Comparison of ENCODE assay signal across 16 cellular contexts in genomic region chr10:14328881-14329280, GRCh38. TPM values are rescaled to one million over a fixed set of nuclear protein-coding genes. Genes with fewer than 3 reads are reported as not detected.
A peak's percentile ranks its signal among the peaks of the same experiment; 100 is the strongest.
DNase-seq lines count a peak whose midpoint lies in the region; ATAC-seq and TF ChIP-seq lines count a peak whose summit lies in the region.
"Had no signal": no experiment of that assay in that cellular context is flagged by ENCODE, and none has a peak within 500 bp of the region (broad histone marks: within the 10 kb centered on the region; RNA-seq: fewer than 3 reads in every experiment).

No MANE protein-coding gene starts in this region.

- no peak overlapping the region for H3K27ac ChIP-seq in GM23338 (ENCODE audit: low read depth)
- no peak overlapping the region for H3K27ac ChIP-seq in H9 (ENCODE audit: insufficient read length, low read depth, low read length)
- no peak overlapping the region for H3K27ac ChIP-seq in endodermal cell (ENCODE audit: low read depth, low read length)
- H3K27ac ChIP-seq: BLaER1 treated with 17β-estradiol and CSF1 and Interleukin-3, amounts not matched to agents 10 nM and 100 nM had no signal

- H3K4me1 ChIP-seq in GM23338 (ENCODE audit: insufficient read depth) (peaks cover 29% of the 10 kb centered on the region), H9 (ENCODE audit: insufficient read depth, low read length) (peaks cover 11% of the 10 kb centered on the region; the same call in 1 of the 2 replicates), endodermal cell (ENCODE audit: control insufficient read depth, insufficient read depth, low read length) (no peaks in the 10 kb centered on the region)
- H3K4me1 ChIP-seq: BLaER1 treated with 17β-estradiol and CSF1 and Interleukin-3, amounts not matched to agents 10 nM and 100 nM had no signal

- H2BK20ac ChIP-seq in H9 (ENCODE audit: low read depth, low read length, poor library complexity, severe bottlenecking) = no peak overlapping the region

- H3K4me1 Mint-ChIP-seq in GM23338 (peaks cover 43% of the 10 kb centered on the region), H9 (peaks cover 37 to 39% of the 10 kb centered on the region in 2 experiments), endodermal cell (peaks cover 12% of the 10 kb centered on the region)
- H3K4me1 Mint-ChIP-seq: B cell had no signal

- peak overlapping the region; percentile 84; the same call in 1 of the 2 replicates for H2AFZ ChIP-seq in GM23338
- no peak overlapping the region for H2AFZ ChIP-seq in H9 (ENCODE audit: low read length)

- H3K27me3 ChIP-seq in GM23338 (ENCODE audit: insufficient read depth) = no peaks in the 10 kb centered on the region
- no peaks in the 10 kb centered on the region for H3K27me3 ChIP-seq in H9 (ENCODE audit: insufficient read depth, low read length)
- no peaks in the 10 kb centered on the region for H3K27me3 ChIP-seq in endodermal cell (ENCODE audit: control insufficient read depth, insufficient read depth, low read length, poor library complexity, severe bottlenecking)
- H3K27me3 ChIP-seq: BLaER1 treated with 17β-estradiol and CSF1 and Interleukin-3, amounts not matched to agents 10 nM and 100 nM had no signal

- H3K9me3 ChIP-seq in H9 (ENCODE audit: control insufficient read depth, low read depth, low read length) = no peaks in the 10 kb centered on the region
- no peaks in the 10 kb centered on the region for H3K9me3 ChIP-seq in endodermal cell (ENCODE audit: control insufficient read depth, low read length)
- H3K9me3 ChIP-seq: BLaER1 treated with 17β-estradiol and CSF1 and Interleukin-3, amounts not matched to agents 10 nM and 100 nM had no signal

- no peak overlapping the region for H3K14ac ChIP-seq in H9 (ENCODE audit: insufficient read depth, low read length)

- H2BK5ac ChIP-seq in H9 (ENCODE audit: insufficient read length, low read length) = no peak overlapping the region

- H3K79me1 ChIP-seq in H9 (ENCODE audit: insufficient read depth, low read depth, low read length, poor library complexity, severe bottlenecking) = no peaks in the 10 kb centered on the region

- no peak overlapping the region for H3K23ac ChIP-seq in H9 (ENCODE audit: insufficient read length, low read depth, low read length)

- WGBS in H9 (ENCODE audit: extremely low coverage, insufficient read length, low lambda C conversion rate) = no CpG with 5 or more reads among the region's 5 CpGs
- WGBS in endodermal cell (ENCODE audit: insufficient coverage in 1 of 2, insufficient read length in 1 of 2), 2 experiments = 85 to 87% methylated on average over 5 of the region's 5 CpGs

- H4K91ac ChIP-seq in H9 (ENCODE audit: insufficient read length, low read depth, low read length) = no peak overlapping the region

- H3K79me2 ChIP-seq in GM23338 (replicated peaks; ENCODE audit: insufficient read depth) (no peaks in the 10 kb centered on the region), H9 (ENCODE audit: insufficient read depth, low read length) (no peaks in the 10 kb centered on the region)

- H4K20me1 ChIP-seq in GM23338 (replicated peaks; ENCODE audit: insufficient read depth) (no peaks in the 10 kb centered on the region), H9 (ENCODE audit: control insufficient read depth, insufficient read depth, insufficient read length) (no peaks in the 10 kb centered on the region)
- H4K20me1 ChIP-seq: BLaER1 treated with 17β-estradiol and CSF1 and Interleukin-3, amounts not matched to agents 10 nM and 100 nM had no signal

- H3K18ac ChIP-seq in H9 (ENCODE audit: insufficient read length, low read depth, low read length) = no peak overlapping the region

- no peak overlapping the region for H3T11ph ChIP-seq in H9 (ENCODE audit: low read length)

- H3K9ac ChIP-seq in H9 (ENCODE audit: extremely low read depth, insufficient read length, low read length) = no peak overlapping the region
- H3K9ac ChIP-seq in endodermal cell (ENCODE audit: extremely low read depth, low read length, poor library complexity, severe bottlenecking) = no peak overlapping the region
- H3K9ac ChIP-seq: BLaER1 treated with 17β-estradiol and CSF1 and Interleukin-3, amounts not matched to agents 10 nM and 100 nM had no signal

- DNase-seq in GM23338 (ENCODE audit: low spot score) (no peak), H9 (no peak), endodermal cell (peak; percentile 53), retinal pigment epithelial cell (ENCODE audit: low read depth) (no peak), NCI-H774 (lab: John Stamatoyannopoulos, UW) (no peak)
- DNase-seq: Calu3; CD8-positive, alpha-beta T cell; DMS79 treated with DMSO at 0.1 percent for 48 hours; GF-D8; HFFc6; IMR-90 had no signal

- no peaks in the 10 kb centered on the region for H3K36me3 Mint-ChIP-seq in GM23338 (ENCODE audit: low read depth)
- H3K36me3 Mint-ChIP-seq in H9 (ENCODE audit: insufficient read depth in 1 of 3, low read depth in 3 of 3) = no peaks in the 10 kb centered on the region
- no peaks in the 10 kb centered on the region for H3K36me3 Mint-ChIP-seq in endodermal cell (ENCODE audit: low read depth)
- H3K36me3 Mint-ChIP-seq: CD8-positive, alpha-beta T cell had no signal

- no peak overlapping the region for H4K8ac ChIP-seq in H9 (replicated peaks; ENCODE audit: insufficient read length, low read depth, low read length)

- no peak overlapping the region for H2AK5ac ChIP-seq in H9 (ENCODE audit: insufficient read length, low read length)

- no peaks in the 10 kb centered on the region for H3K9me2 ChIP-seq in GM23338 (ENCODE audit: insufficient read depth)

- H3K27ac Mint-ChIP-seq in GM23338 (no peak overlapping the region), H9 (no peak overlapping the region), endodermal cell (no peak overlapping the region)
- H3K27ac Mint-ChIP-seq: B cell; CD8-positive, alpha-beta T cell; HFFc6 had no signal

- H3F3A ChIP-seq in GM23338 (replicated peaks; ENCODE audit: low read depth) = 0 out of 2 replicates have a peak, but pooled peaks cover 3% of the 10 kb centered on the region

- TF ChIP-seq CTCF in GM23338 (conservative IDR thresholded peaks at IDR 0.05; ENCODE audit: low read depth in 2 of 2) = peak; percentile 12 to 25; a peak in 1 of 4 replicates
- peak; percentile 31; the same call in 2 of the 3 replicates for TF ChIP-seq CTCF in H9 (conservative IDR thresholded peaks at IDR 0.05)
- peak; percentile 57 for TF ChIP-seq CTCF in endodermal cell (conservative IDR thresholded peaks at IDR 0.05)
- TF ChIP-seq CTCF in retinal pigment epithelial cell (conservative IDR thresholded peaks at IDR 0.05; ENCODE audit: low read depth, low read length) = peak; percentile 4

- no peak overlapping the region for H4K5ac ChIP-seq in H9 (ENCODE audit: insufficient read length, low read depth, low read length)

- H3K36me3 ChIP-seq in GM23338 (ENCODE audit: insufficient read depth) = no peaks in the 10 kb centered on the region
- no peaks in the 10 kb centered on the region for H3K36me3 ChIP-seq in endodermal cell (ENCODE audit: control insufficient read depth, insufficient read depth, low read length)
- H3K36me3 ChIP-seq: BLaER1 treated with 17β-estradiol and CSF1 and Interleukin-3, amounts not matched to agents 10 nM and 100 nM had no signal

- H2BK12ac ChIP-seq in H9 (ENCODE audit: insufficient read length, low read depth, low read length) = no peak overlapping the region

- H2BK15ac ChIP-seq in H9 (ENCODE audit: low read depth, low read length) = no peak overlapping the region

- ATAC-seq in GM23338 (no peak), GM18858 (IDR thresholded peaks at IDR 0.05; ENCODE audit: unreplicated experiment) (no peak), HG03039 (IDR thresholded peaks at IDR 0.05; ENCODE audit: unreplicated experiment) (no peak)
- ATAC-seq: CD8-positive, alpha-beta T cell; HCT116 had no signal

- H3K4me3 ChIP-seq in GM23338 (no peak overlapping the region), endodermal cell (ENCODE audit: low read length) (no peak overlapping the region), retinal pigment epithelial cell (ENCODE audit: low read length) (no peak overlapping the region)
- H3K4me3 ChIP-seq: BLaER1 treated with 17β-estradiol and CSF1 and Interleukin-3, amounts not matched to agents 10 nM and 100 nM had no signal

- H3K23me2 ChIP-seq in H9 (ENCODE audit: insufficient read length, low read depth, low read length, poor library complexity, severe bottlenecking) = no peaks in the 10 kb centered on the region

- peaks cover 8% of the 10 kb centered on the region for H3K27me3 Mint-ChIP-seq in GM23338 (ENCODE audit: insufficient read depth, low read depth, poor library complexity)
- H3K27me3 Mint-ChIP-seq in H9 (ENCODE audit: low read depth) = no peaks in the 10 kb centered on the region
- H3K27me3 Mint-ChIP-seq in endodermal cell (ENCODE audit: insufficient read depth) = peaks cover 4% of the 10 kb centered on the region

- H3K4me3 Mint-ChIP-seq in GM23338 (no peak overlapping the region), H9 (no peak overlapping the region), endodermal cell (no peak overlapping the region)
- H3K4me3 Mint-ChIP-seq: B cell; CD8-positive, alpha-beta T cell; HFFc6 had no signal

- no peak overlapping the region for H3K4ac ChIP-seq in H9 (ENCODE audit: low read depth, low read length)

- H3K9me3 Mint-ChIP-seq in GM23338 = no peaks in the 10 kb centered on the region
- H3K9me3 Mint-ChIP-seq in H9 = no peaks in the 10 kb centered on the region
- H3K9me3 Mint-ChIP-seq in endodermal cell = no peaks in the 10 kb centered on the region
- H3K9me3 Mint-ChIP-seq: CD8-positive, alpha-beta T cell; HFFc6 had no signal

- no peak overlapping the region for H3K56ac ChIP-seq in H9 (ENCODE audit: insufficient read length, low read depth, low read length)

- H3K4me2 ChIP-seq in GM23338 (peak overlapping the region; percentile 44), H9 (ENCODE audit: insufficient read depth, insufficient read length, low read length) (no peak overlapping the region)
- H3K4me2 ChIP-seq: BLaER1 treated with 17β-estradiol and CSF1 and Interleukin-3, amounts not matched to agents 10 nM and 100 nM had no signal

- no peak overlapping the region for H2BK120ac ChIP-seq in H9 (ENCODE audit: low read depth, low read length, poor library complexity, severe bottlenecking)

TF ChIP-seq in GM23338, 12 proteins besides CTCF, POLR2A, EP300 and RAD21:
- TF ChIP-seq NANOG (IDR thresholded peaks at IDR 0.05; ENCODE audit: borderline replicate concordance) = no peak
- TF ChIP-seq POLR2AphosphoS5 (IDR thresholded peaks at IDR 0.05; ENCODE audit: low read depth) = no peak

RNA-seq across cellular contexts. Expression of gene FRMD4A, which starts 1.8 kb away (rescaled TPM):
- total RNA-seq in GM23338 (2014; rRNA removed; shearing (Covaris generic)) = 18.3 and 20.1 TPM in 2 replicates
- polyA plus RNA-seq in GM23338 (2016; fragmentation: Nextera tagmentation; extraction: Ambion mirVana) = 8.9 and 14.0 TPM in 2 replicates
- total RNA-seq in H9 (2021) = 19.6 and 21.3 TPM in 2 replicates
- 10 to 100 TPM; 22.3 to 22.4 TPM for total RNA-seq in endodermal cell
- polyA plus RNA-seq in endodermal cell (2013, experiment 1 of 2) = 113 TPM
- 90.3 TPM for polyA plus RNA-seq in endodermal cell (2013, experiment 2 of 2)

Comparison
In these comparisons a context has a peak if more than half of its experiments do, and no peak if none do; other contexts are left out.
1. CTCF ChIP-seq: peak in every context shown above with its lines; median percentile 57 in endodermal cell; 31 in H9; 18 in GM23338; 4 in retinal pigment epithelial cell.